Comparison of ENCODE assay signal across 8 cellular contexts in genomic region chr1:182029379-182030331, GRCh38. TPM values are rescaled to one million over a fixed set of nuclear protein-coding genes. Genes with fewer than 3 reads are reported as not detected.
DNase-seq lines count a peak whose midpoint lies in the region; ATAC-seq, FAIRE-seq and TF ChIP-seq lines count a peak whose summit lies in the region.

No MANE protein-coding gene starts in this region.

- H3K27me3 Mint-ChIP-seq in T-helper 1 cell treated with Interleukin-12 subunit alpha and Interleukin-12 subunit beta and Interleukin-4 antibody, amounts not matched to agents 30 μg/mL and 1 μg/mL, for 36 hours (ENCODE audit: low read depth): peaks cover 8% of the 10 kb centered on the region

- peaks cover 11% of the 10 kb centered on the region for H3K4me1 Mint-ChIP-seq in T-helper 1 cell treated with Interleukin-12 subunit alpha and Interleukin-12 subunit beta and Interleukin-4 antibody, amounts not matched to agents 30 μg/mL and 1 μg/mL, for 36 hours (ENCODE audit: low read depth)

- peak overlapping the region; percentile 87 for H3K27ac ChIP-seq in angular gyrus (ENCODE audit: low read depth, low read length)
- peak overlapping the region; percentile 9 for H3K27ac ChIP-seq in right cardiac atrium (ENCODE audit: low read length)
- peak overlapping the region; percentile 72 for H3K27ac ChIP-seq in psoas muscle

- peaks cover 4% of the 10 kb centered on the region for H3K36me3 Mint-ChIP-seq in T-helper 1 cell treated with Interleukin-12 subunit alpha and Interleukin-12 subunit beta and Interleukin-4 antibody, amounts not matched to agents 30 μg/mL and 1 μg/mL, for 36 hours (ENCODE audit: low read depth)

- peak; percentile 90 for FAIRE-seq in urothelium cell line (lab: Jason Lieb, UNC)

- H3K4me3 Mint-ChIP-seq in T-helper 1 cell treated with Interleukin-12 subunit alpha and Interleukin-12 subunit beta and Interleukin-4 antibody, amounts not matched to agents 30 μg/mL and 1 μg/mL, for 36 hours: peak overlapping the region; percentile 94

- H3K4me1 ChIP-seq in right cardiac atrium (ENCODE audit: control insufficient read depth, insufficient read depth, low read length) (no peaks in the 10 kb centered on the region), psoas muscle (no peaks in the 10 kb centered on the region)

- peak overlapping the region; percentile 73 for H3K4me3 ChIP-seq in right cardiac atrium (ENCODE audit: low read length)
- peak overlapping the region; percentile 85 for H3K4me3 ChIP-seq in psoas muscle

- no peaks in the 10 kb centered on the region for H3K9me3 Mint-ChIP-seq in T-helper 1 cell treated with Interleukin-12 subunit alpha and Interleukin-12 subunit beta and Interleukin-4 antibody, amounts not matched to agents 30 μg/mL and 1 μg/mL, for 36 hours

- no peaks in the 10 kb centered on the region for H3K27me3 ChIP-seq in right cardiac atrium (ENCODE audit: control insufficient read depth, insufficient read depth)
- H3K27me3 ChIP-seq in psoas muscle (ENCODE audit: insufficient read depth in 3 of 3, low read length in 2 of 3): no peaks in the 10 kb centered on the region

- under 1% methylated on average over 68 of the region's 68 CpGs for WGBS in right cardiac atrium
- 0 to 1% (median 1%) methylated on average over 53 to 68 of the region's 68 CpGs for WGBS in psoas muscle, 3 donors

- ATAC-seq in HG02884 (IDR thresholded peaks at IDR 0.05; ENCODE audit: unreplicated experiment): peak; percentile 93
- peak; percentile 99 to 100 for ATAC-seq in right cardiac atrium
- peak; percentile 99 to 100 (median 100) for ATAC-seq in psoas muscle

- H3K27ac Mint-ChIP-seq in T-helper 1 cell treated with Interleukin-12 subunit alpha and Interleukin-12 subunit beta and Interleukin-4 antibody, amounts not matched to agents 30 μg/mL and 1 μg/mL, for 36 hours: peak overlapping the region; percentile 94

- H3K9me3 ChIP-seq in right cardiac atrium (ENCODE audit: control insufficient read depth, low read length) (no peaks in the 10 kb centered on the region), psoas muscle (no peaks in the 10 kb centered on the region)

- no peaks in the 10 kb centered on the region for H3K36me3 ChIP-seq in psoas muscle (ENCODE audit: insufficient read depth in 1 of 2, low read depth in 1 of 2)

- in situ Hi-C loops in GM13977 (cut with MboI; ENCODE audit: low pct_unique_long_range_greater_than_20kb, low sequenced_read_pairs, unreplicated experiment): loop anchor here (25.0 kb wide), 1 partner anchor 542 kb away; the partner anchor contains the start of gene CACNA1E

- DNase-seq in GM13977 (ENCODE audit: low spot score) (peak; percentile 93), NCI-H146 treated with DMSO at 0.1 percent for 48 hours (lab: John Stamatoyannopoulos, UW; ENCODE audit: unreplicated experiment) (peak; percentile 66), right cardiac atrium (peak; percentile 96 to 98 (median 98)), psoas muscle (peak; percentile 95 to 96), urothelium cell line (ENCODE audit: low spot score) (peak; percentile 94)

- intact Hi-C loops in right cardiac atrium (cut with DNase I): no loop called here
- intact Hi-C loops in psoas muscle (cut with DNase I): no loop called here

- TF ChIP-seq CTCF in GM13977 (IDR thresholded peaks at IDR 0.05; ENCODE audit: extremely low read depth, insufficient read depth, missing control alignments) (peak; percentile 48), psoas muscle (IDR thresholded peaks at IDR 0.05) (peak; percentile 49)

RNA-seq across cellular contexts. Expression of gene ZNF648, which starts 31.9 kb away (rescaled TPM):
- not detected for total RNA-seq in right cardiac atrium
- polyA plus RNA-seq in right cardiac atrium: not detected
- under 1 TPM in 1 of 4 donors, not detected in 3; 0.06 TPM for total RNA-seq in psoas muscle
- polyA plus RNA-seq in psoas muscle: under 1 TPM in 2 of 3 donors, not detected in 1; 0.01 TPM

Comparison
In these comparisons a context has a peak if more than half of its experiments do, and no peak if none do; other contexts are left out.
1. Peak in every context shown above with its lines: DNase-seq, ATAC-seq, H3K4me3 ChIP-seq and H3K27ac ChIP-seq.
2. H3K27ac ChIP-seq: peak in every context shown above with its lines; median percentile 87 in angular gyrus; 72 in psoas muscle; 9 in right cardiac atrium.